ENCODE assay signal across 8 cellular contexts in genomic region chr2:108786354-108787208, GRCh38. TPM values are rescaled to one million over a fixed set of nuclear protein-coding genes. Genes with fewer than 3 reads are reported as not detected.
DNase-seq lines count a peak whose midpoint lies in the region; ATAC-seq and TF ChIP-seq lines count a peak whose summit lies in the region.

TSS of gene CCDC138 (plus strand) at chr2:108786771. CDS start at chr2:108786823, 52 bp downstream.

- TF ChIP-seq CTCF in BJ (IDR thresholded peaks at IDR 0.05; ENCODE audit: insufficient read depth, low read depth, low read length) (no peak), colonic mucosa (IDR thresholded peaks at IDR 0.05) (no peak)

- DNase-seq in BJ (ENCODE audit: low read depth) (peak; percentile 22), GM19238 (ENCODE audit: insufficient read length, low spot score) (peak; percentile 87), NCI-H526 (lab: John Stamatoyannopoulos, UW) (peak; percentile 87 to 98), colonic mucosa (peak; percentile 93), left lobe of liver (ENCODE audit: low spot score) (peak; percentile 90)
- peak; percentile 89 to 91 for DNase-seq in activated CD4-positive, alpha-beta T cell treated with anti-CD3 and anti-CD28 coated beads for 4 hours
- peak; percentile 93 to 95 for DNase-seq in stimulated activated CD4-positive, alpha-beta T cell treated with anti-CD3 and anti-CD28 coated beads, Interleukin-2, amount 100 ng/mL, for 24 hours

- H3K36me3 ChIP-seq in BJ (ENCODE audit: control insufficient read depth, insufficient read depth, low read length) (peaks cover 4% of the 10 kb centered on the region), colonic mucosa (no peaks in the 10 kb centered on the region)

- ATAC-seq in HG03439 (IDR thresholded peaks at IDR 0.05; ENCODE audit: unreplicated experiment) (peak; percentile 98), left lobe of liver (peak; percentile 98)

- POLR2A ChIA-PET in BJ (lab: Charles Lee), result no interaction called here

- intact Hi-C loops in colonic mucosa (cut with DNase I), result no loop called here

- H3K27me3 ChIP-seq in BJ (ENCODE audit: control insufficient read depth, insufficient read depth, low read length) (no peaks in the 10 kb centered on the region), colonic mucosa (no peaks in the 10 kb centered on the region)

- H3K4me1 ChIP-seq in colonic mucosa, result no peaks in the 10 kb centered on the region

- peak within 1 kb of the TSS; percentile 63 for H3K27ac ChIP-seq in colonic mucosa

- no peaks in the 10 kb centered on the region for H3K9me3 ChIP-seq in colonic mucosa

- peak within 1 kb of the TSS; percentile 82 to 84 for H3K9ac ChIP-seq in colonic mucosa (ENCODE audit: low read depth in 2 of 2, low read length in 2 of 2)

- CTCF ChIA-PET in BJ (lab: Yijun Ruan, JAX), result no interaction called here

- peak within 1 kb of the TSS; percentile 71 for H3K4me3 ChIP-seq in BJ (ENCODE audit: low read depth, low read length)
- H3K4me3 ChIP-seq in colonic mucosa, result peak within 1 kb of the TSS; percentile 79

RNA-seq across cellular contexts. Expression of gene CCDC138, which starts in this region (rescaled TPM):
- polyA plus RNA-seq in BJ (2011; rRNA removed), result 0.52 and 1.1 TPM in 2 replicates
- polyA minus RNA-seq in BJ (2011; rRNA and poly(A)+ RNA removed), result 0.82 and 1.1 TPM in 2 replicates
- total RNA-seq in colonic mucosa, result 1 to 10 TPM; 2.9 to 8.0 TPM
- total RNA-seq in left lobe of liver, result 3.1 TPM

Comparison
In these comparisons a context has a peak if more than half of its experiments do, and no peak if none do; other contexts are left out.
1. Peak in every context shown above with its lines: DNase-seq, ATAC-seq, H3K4me3 ChIP-seq and H3K27ac ChIP-seq.
2. DNase-seq: peak in every context shown above with its lines; median percentile 94 in stimulated activated CD4-positive, alpha-beta T cell treated with anti-CD3 and anti-CD28 coated beads, Interleukin-2, amount 100 ng/mL, for 24 hours; 93 in colonic mucosa; 92 in NCI-H526; 90 in activated CD4-positive, alpha-beta T cell treated with anti-CD3 and anti-CD28 coated beads for 4 hours; 90 in left lobe of liver; 87 in GM19238; 22 in BJ.